ENCODE assay signal across 15 cellular contexts in genomic region chr17:30343741-30344140, GRCh38. TPM values are rescaled to one million over a fixed set of nuclear protein-coding genes. Genes with fewer than 3 reads are reported as not detected.
DNase-seq lines count a peak whose midpoint lies in the region; ATAC-seq and TF ChIP-seq lines count a peak whose summit lies in the region.
"Had no signal": no experiment of that assay in that cellular context is flagged by ENCODE, and none has a peak within 500 bp of the region (broad histone marks: within the 10 kb centered on the region; RNA-seq: fewer than 3 reads in every experiment).

No MANE protein-coding gene starts in this region.

- TF ChIP-seq CTCF in right atrium auricular region (IDR thresholded peaks at IDR 0.05) (no peak), upper lobe of right lung (IDR thresholded peaks at IDR 0.05) (no peak), coronary artery (IDR thresholded peaks at IDR 0.05) (no peak)

- CTCF ChIA-PET in activated CD4-positive, alpha-beta T cell treated with anti-CD3 and anti-CD28 coated beads, Interleukin-2, amount 10 ng/mL, durations not matched to agents 7 days and 5 days (lab: Charles Lee) = interaction anchor here (1.9 kb wide), 1 partner anchor 13 kb away, joined by 5 read pairs; no protein-coding TSS in a partner anchor

- no peak overlapping the region for H4K8ac ChIP-seq in neuronal stem cell (ENCODE audit: low read depth, low read length)

- intact Hi-C loops in left cardiac atrium (cut with DNase I) (loop anchor here in 1 of 2 donors (5.0 kb wide), 1 partner anchor 34 kb away; the partner anchor contains the start of gene CPD), upper lobe of right lung (cut with DNase I) (no loop called here)

- H3K4me2 ChIP-seq in neuronal stem cell (ENCODE audit: insufficient read depth, low read length, poor library complexity, severe bottlenecking) = no peak overlapping the region

- peak overlapping the region; percentile 63 to 72 for H3K27ac ChIP-seq in right atrium auricular region
- H3K27ac ChIP-seq in esophagus (ENCODE audit: low read depth in 2 of 2, low read length in 1 of 2) = peak overlapping the region; percentile 57 to 81
- no peak overlapping the region for H3K27ac ChIP-seq in neuronal stem cell (replicated peaks; ENCODE audit: low read length)
- H3K27ac ChIP-seq in upper lobe of right lung = peak overlapping the region; percentile 75
- peak overlapping the region in 1 of 2 donors; percentile 21 for H3K27ac ChIP-seq in coronary artery

- no peak overlapping the region for H3K9ac ChIP-seq in neuronal stem cell (ENCODE audit: low read depth, low read length, poor library complexity)

- H3K23ac ChIP-seq in neuronal stem cell (ENCODE audit: low read depth, low read length, poor library complexity) = no peak overlapping the region

- H4K91ac ChIP-seq in neuronal stem cell (ENCODE audit: low read depth, low read length, poor library complexity) = no peak overlapping the region

- no peak overlapping the region for H3K4me3 Mint-ChIP-seq in activated CD4-positive, alpha-beta T cell treated with anti-CD3 and anti-CD28 coated beads, Interleukin-2, amount 10 ng/mL, durations not matched to agents 7 days and 5 days
- H3K4me3 Mint-ChIP-seq: activated CD8-positive, alpha-beta T cell treated with anti-CD3 and anti-CD28 coated beads for 36 hours; HFFc6 had no signal

- no peaks in the 10 kb centered on the region for H3K27me3 ChIP-seq in right atrium auricular region
- no peaks in the 10 kb centered on the region for H3K27me3 ChIP-seq in esophagus (ENCODE audit: control insufficient read depth in 1 of 2, insufficient read depth in 2 of 2, low read length in 2 of 2)
- no peaks in the 10 kb centered on the region for H3K27me3 ChIP-seq in neuronal stem cell (ENCODE audit: control insufficient read depth in 3 of 3, insufficient read depth in 3 of 3, low read depth in 1 of 3, low read length in 3 of 3)
- no peaks in the 10 kb centered on the region for H3K27me3 ChIP-seq in upper lobe of right lung

- H2AFZ ChIP-seq in neuronal stem cell (ENCODE audit: low read length) = peak overlapping the region; percentile 88

- POLR2A ChIA-PET in activated CD4-positive, alpha-beta T cell treated with anti-CD3 and anti-CD28 coated beads, Interleukin-2, amount 10 ng/mL, durations not matched to agents 7 days and 5 days (lab: Charles Lee) = no interaction called here

- H3K4me1 Mint-ChIP-seq in activated CD4-positive, alpha-beta T cell treated with anti-CD3 and anti-CD28 coated beads, Interleukin-2, amount 10 ng/mL, durations not matched to agents 7 days and 5 days = peaks cover 7% of the 10 kb centered on the region

- H3K36me3 ChIP-seq in right atrium auricular region (no peaks in the 10 kb centered on the region), esophagus (ENCODE audit: control insufficient read depth in 2 of 2, insufficient read depth in 2 of 2, low read length in 1 of 2) (no peaks in the 10 kb centered on the region), neuronal stem cell (replicated peaks in 1 of 2; ENCODE audit: control insufficient read depth in 2 of 2, insufficient read depth in 2 of 2, low read length in 2 of 2) (no peaks in the 10 kb centered on the region), upper lobe of right lung (no peaks in the 10 kb centered on the region)

- no peak overlapping the region for H2BK5ac ChIP-seq in neuronal stem cell (ENCODE audit: low read length)

- no peak overlapping the region for H3K27ac Mint-ChIP-seq in activated CD4-positive, alpha-beta T cell treated with anti-CD3 and anti-CD28 coated beads, Interleukin-2, amount 10 ng/mL, durations not matched to agents 7 days and 5 days
- H3K27ac Mint-ChIP-seq: activated CD8-positive, alpha-beta T cell treated with anti-CD3 and anti-CD28 coated beads for 36 hours; activated T-helper 2 cell treated with anti-CD3 and anti-CD28 coated beads, Interferon-gamma antibody, Interleukin-2, Interleukin-4, amounts not matched to agents 10 μg/mL and 5 μg/mL and 100 μg/mL, durations not matched to agents 14 hours and 24 hours and 36 hours; HFFc6 had no signal

- no peaks in the 10 kb centered on the region for H3K79me1 ChIP-seq in neuronal stem cell (ENCODE audit: low read depth, low read length)

- H3K4me1 ChIP-seq in right atrium auricular region (peaks cover 0 to 60% of the 10 kb centered on the region in 2 donors), esophagus (ENCODE audit: control insufficient read depth in 2 of 2, insufficient read depth in 2 of 2, low read length in 1 of 2) (no peaks in the 10 kb centered on the region), neuronal stem cell (ENCODE audit: control insufficient read depth in 2 of 2, insufficient read depth in 1 of 2, low read depth in 1 of 2, low read length in 2 of 2) (peaks cover 6 to 13% of the 10 kb centered on the region in 2 donors), upper lobe of right lung (peaks cover 43% of the 10 kb centered on the region)

- no peak overlapping the region for H3K18ac ChIP-seq in neuronal stem cell (ENCODE audit: low read length)

- 72 to 74% methylated on average over 4 of the region's 4 CpGs for WGBS in esophagus, 2 donors
- no CpG with 5 or more reads among the region's 4 CpGs for WGBS in neuronal stem cell (ENCODE audit: extremely low coverage in 2 of 2, insufficient read length in 2 of 2, insufficient replicate concordance in 1 of 2), 2 donors

- no peaks in the 10 kb centered on the region for H3K9me3 ChIP-seq in right atrium auricular region
- no peaks in the 10 kb centered on the region for H3K9me3 ChIP-seq in esophagus (ENCODE audit: control insufficient read depth in 2 of 2, insufficient read depth in 1 of 2, low read depth in 1 of 2, low read length in 1 of 2)
- H3K9me3 ChIP-seq in neuronal stem cell (replicated peaks in 1 of 2; ENCODE audit: control insufficient read depth in 2 of 2, insufficient read depth in 1 of 2, low read depth in 1 of 2, low read length in 2 of 2) = no peaks in the 10 kb centered on the region
- H3K9me3 ChIP-seq in upper lobe of right lung = no peaks in the 10 kb centered on the region

- no peak overlapping the region for H2BK12ac ChIP-seq in neuronal stem cell (ENCODE audit: low read length)

- H3K27me3 Mint-ChIP-seq in activated CD4-positive, alpha-beta T cell treated with anti-CD3 and anti-CD28 coated beads, Interleukin-2, amount 10 ng/mL, durations not matched to agents 7 days and 5 days = no peaks in the 10 kb centered on the region
- H3K27me3 Mint-ChIP-seq: activated CD8-positive, alpha-beta T cell treated with anti-CD3 and anti-CD28 coated beads for 36 hours had no signal

- no peak overlapping the region for H2BK120ac ChIP-seq in neuronal stem cell (ENCODE audit: low read depth, low read length)

- H3K14ac ChIP-seq in neuronal stem cell (ENCODE audit: low read length) = no peak overlapping the region

- DNase-seq in right atrium auricular region (ENCODE audit: low spot score) = no peak
- no peak for DNase-seq in left cardiac atrium
- no peak for DNase-seq in neuronal stem cell (ENCODE audit: low spot score)
- no peak for DNase-seq in upper lobe of right lung
- DNase-seq in coronary artery (ENCODE audit: low spot score) = no peak
- DNase-seq in activated CD4-positive, alpha-beta T cell treated with anti-CD3 and anti-CD28 coated beads, Interleukin-2, amount 10 ng/mL, durations not matched to agents 7 days and 5 days = no peak
- DNase-seq: activated CD8-positive, alpha-beta T cell treated with anti-CD3 and anti-CD28 coated beads for 36 hours; HFFc6; Karpas-422 had no signal

- H3K4me3 ChIP-seq in right atrium auricular region = no peak overlapping the region
- H3K4me3 ChIP-seq in esophagus (ENCODE audit: low read depth in 1 of 2, low read length in 2 of 2) = no peak overlapping the region
- H3K4me3 ChIP-seq in neuronal stem cell (ENCODE audit: low read length in 2 of 2) = no peak overlapping the region
- no peak overlapping the region for H3K4me3 ChIP-seq in upper lobe of right lung
- no peak overlapping the region for H3K4me3 ChIP-seq in coronary artery

- no peaks in the 10 kb centered on the region for H3K36me3 Mint-ChIP-seq in activated CD4-positive, alpha-beta T cell treated with anti-CD3 and anti-CD28 coated beads, Interleukin-2, amount 10 ng/mL, durations not matched to agents 7 days and 5 days (ENCODE audit: low read depth)

- H2BK15ac ChIP-seq in neuronal stem cell (ENCODE audit: low read length) = no peak overlapping the region

- no peak overlapping the region for H2AK5ac ChIP-seq in neuronal stem cell (ENCODE audit: low read depth, low read length)

- no peaks in the 10 kb centered on the region for H3K9me3 Mint-ChIP-seq in activated CD4-positive, alpha-beta T cell treated with anti-CD3 and anti-CD28 coated beads, Interleukin-2, amount 10 ng/mL, durations not matched to agents 7 days and 5 days
- H3K9me3 Mint-ChIP-seq: activated CD8-positive, alpha-beta T cell treated with anti-CD3 and anti-CD28 coated beads for 36 hours; activated T-helper 2 cell treated with anti-CD3 and anti-CD28 coated beads, Interferon-gamma antibody, Interleukin-2, Interleukin-4, amounts not matched to agents 10 μg/mL and 5 μg/mL and 100 μg/mL, durations not matched to agents 14 hours and 24 hours and 36 hours; HFFc6 had no signal

- ATAC-seq in left cardiac atrium = no peak
- no peak for ATAC-seq in upper lobe of right lung
- no peak for ATAC-seq in HG03159 (IDR thresholded peaks at IDR 0.05; ENCODE audit: unreplicated experiment)
- ATAC-seq: activated CD8-positive, alpha-beta T cell treated with anti-CD3 and anti-CD28 coated beads for 36 hours; SK-N-SH treated with all-trans-retinoic acid at 6 μM for 48 hours had no signal

- no peak overlapping the region for H3K4ac ChIP-seq in neuronal stem cell (ENCODE audit: low read length)

RNA-seq across cellular contexts. Expression of gene TMIGD1, which starts 9.9 kb away (rescaled TPM):
- total RNA-seq in right atrium auricular region = not detected
- not detected for total RNA-seq in left cardiac atrium
- polyA plus RNA-seq in esophagus = not detected
- polyA plus RNA-seq in neuronal stem cell (2013, experiment 1 of 2) = not detected
- polyA plus RNA-seq in neuronal stem cell (2013, experiment 2 of 2) = not detected
- total RNA-seq in upper lobe of right lung = not detected
- not detected for total RNA-seq in activated CD4-positive, alpha-beta T cell treated with anti-CD3 and anti-CD28 coated beads, Interleukin-2, amount 10 ng/mL, durations not matched to agents 7 days and 5 days
- total RNA-seq: activated CD8-positive, alpha-beta T cell treated with anti-CD3 and anti-CD28 coated beads for 36 hours; activated T-helper 2 cell treated with anti-CD3 and anti-CD28 coated beads, Interferon-gamma antibody, Interleukin-2, Interleukin-4, amounts not matched to agents 10 μg/mL and 5 μg/mL and 100 μg/mL, durations not matched to agents 14 hours and 24 hours and 36 hours; HFFc6; posterior vena cava had no signal
- polyA plus RNA-seq: AG04450 had no signal

RNA-seq across cellular contexts. Expression of gene CPD, which starts 35.0 kb away (rescaled TPM):
- total RNA-seq in right atrium auricular region (10 to 100 TPM; 41.3 to 44.1 TPM), left cardiac atrium (10 to 100 TPM; 25.2 to 37.8 TPM), upper lobe of right lung (75.3 TPM)
- polyA plus RNA-seq in esophagus = 1 to 10 TPM; 3.0 to 5.1 TPM
- 19.4 TPM for polyA plus RNA-seq in neuronal stem cell (2013, experiment 1 of 2)
- 19.5 TPM for polyA plus RNA-seq in neuronal stem cell (2013, experiment 2 of 2)
- 10 to 100 TPM; 19.9 to 20.6 TPM for total RNA-seq in activated CD4-positive, alpha-beta T cell treated with anti-CD3 and anti-CD28 coated beads, Interleukin-2, amount 10 ng/mL, durations not matched to agents 7 days and 5 days

RNA-seq across cellular contexts. Expression of gene BLMH, which starts 52.0 kb away (rescaled TPM):
- total RNA-seq in right atrium auricular region = 10 to 100 TPM; 10.8 to 13.9 TPM
- total RNA-seq in left cardiac atrium = 10 to 100 TPM; 16.9 to 19.8 TPM
- polyA plus RNA-seq in esophagus = 10 to 100 TPM in 1 of 2 donors, 1 to 10 TPM in 1; 8.9 to 23.7 TPM
- 63.0 TPM for polyA plus RNA-seq in neuronal stem cell (2013, experiment 1 of 2)
- 62.7 TPM for polyA plus RNA-seq in neuronal stem cell (2013, experiment 2 of 2)
- 26.0 TPM for total RNA-seq in upper lobe of right lung
- 10 to 100 TPM; 47.0 to 52.7 TPM for total RNA-seq in activated CD4-positive, alpha-beta T cell treated with anti-CD3 and anti-CD28 coated beads, Interleukin-2, amount 10 ng/mL, durations not matched to agents 7 days and 5 days
